ENCODE assay signal across 15 cellular contexts in genomic region chr11:97516688-97517087, GRCh38.
"Had no signal": no experiment of that assay in that cellular context is flagged by ENCODE, and none has a peak within 500 bp of the region (broad histone marks: within the 10 kb centered on the region; RNA-seq: fewer than 3 reads in every experiment).

No MANE protein-coding gene starts in this region.

- H3K4me3 ChIP-seq: dorsolateral prefrontal cortex, esophagus muscularis mucosa had no signal

- H3K4me1 Mint-ChIP-seq: activated naive CD4-positive, alpha-beta T cell treated with anti-CD3 and anti-CD28 coated beads, Interleukin-2, amount 50 U/mL, for 24 hours; brain; naive thymus-derived CD4-positive, alpha-beta T cell had no signal

- H3K36me3 ChIP-seq: esophagus muscularis mucosa had no signal

- H3K27me3 ChIP-seq: esophagus muscularis mucosa had no signal

- H3K27ac Mint-ChIP-seq: activated naive CD4-positive, alpha-beta T cell treated with anti-CD3 and anti-CD28 coated beads, Interleukin-2, amount 50 U/mL, for 24 hours; brain; naive thymus-derived CD4-positive, alpha-beta T cell had no signal

- DNase-seq: activated effector memory CD4-positive, alpha-beta T cell treated with Interleukin-2 at 50 U/mL for 16 hours; activated T-cell treated with anti-CD3 and anti-CD28 coated beads, Interleukin-2, amount 50 U/mL, for 1 hour; dorsolateral prefrontal cortex; foreskin fibroblast; naive thymus-derived CD4-positive, alpha-beta T cell; posterior cingulate gyrus; right cardiac atrium; small intestine had no signal

- H3K36me3 Mint-ChIP-seq: activated naive CD4-positive, alpha-beta T cell treated with anti-CD3 and anti-CD28 coated beads, Interleukin-2, amount 50 U/mL, for 24 hours; brain; naive thymus-derived CD4-positive, alpha-beta T cell had no signal

- FAIRE-seq: endometrium, islet of Langerhans, small intestine, TTC549, urothelium cell line had no signal

- H3K27ac ChIP-seq: dorsolateral prefrontal cortex, esophagus muscularis mucosa had no signal

- H3K4me1 ChIP-seq: esophagus muscularis mucosa had no signal

- H3K27me3 Mint-ChIP-seq: activated naive CD4-positive, alpha-beta T cell treated with anti-CD3 and anti-CD28 coated beads, Interleukin-2, amount 50 U/mL, for 24 hours; brain; naive thymus-derived CD4-positive, alpha-beta T cell had no signal

- H3K4me3 Mint-ChIP-seq: activated naive CD4-positive, alpha-beta T cell treated with anti-CD3 and anti-CD28 coated beads, Interleukin-2, amount 50 U/mL, for 24 hours; brain; naive thymus-derived CD4-positive, alpha-beta T cell had no signal
